1 cellular context compared by ENCODE assay signal in the genomic region with DNA sequence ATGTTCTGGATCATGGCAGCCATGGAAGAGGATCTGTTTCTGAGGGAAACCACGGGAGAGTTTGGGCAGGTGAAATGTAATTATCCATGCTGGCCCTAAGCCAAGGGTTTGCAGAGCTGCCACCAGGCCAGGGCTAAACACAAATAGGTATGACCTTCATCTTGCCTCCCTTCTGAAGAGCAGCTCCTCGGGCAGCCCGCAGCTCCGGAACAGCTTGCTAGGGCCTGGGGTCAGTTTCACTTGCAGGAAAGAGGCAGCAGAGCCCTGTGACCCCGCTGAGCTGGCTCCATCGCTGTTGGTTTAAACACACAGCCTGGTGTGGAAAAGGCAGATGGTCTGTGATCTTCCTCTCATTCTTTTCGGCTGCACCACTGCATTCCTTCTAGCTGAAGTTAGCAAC.
TF ChIP-seq lines count a peak whose summit lies in the region.

No MANE protein-coding gene starts in this region.

TF ChIP-seq in GM23338, 12 proteins besides CTCF, POLR2A, EP300 and RAD21 (continued from another document):
- TF ChIP-seq, protein P1, sequence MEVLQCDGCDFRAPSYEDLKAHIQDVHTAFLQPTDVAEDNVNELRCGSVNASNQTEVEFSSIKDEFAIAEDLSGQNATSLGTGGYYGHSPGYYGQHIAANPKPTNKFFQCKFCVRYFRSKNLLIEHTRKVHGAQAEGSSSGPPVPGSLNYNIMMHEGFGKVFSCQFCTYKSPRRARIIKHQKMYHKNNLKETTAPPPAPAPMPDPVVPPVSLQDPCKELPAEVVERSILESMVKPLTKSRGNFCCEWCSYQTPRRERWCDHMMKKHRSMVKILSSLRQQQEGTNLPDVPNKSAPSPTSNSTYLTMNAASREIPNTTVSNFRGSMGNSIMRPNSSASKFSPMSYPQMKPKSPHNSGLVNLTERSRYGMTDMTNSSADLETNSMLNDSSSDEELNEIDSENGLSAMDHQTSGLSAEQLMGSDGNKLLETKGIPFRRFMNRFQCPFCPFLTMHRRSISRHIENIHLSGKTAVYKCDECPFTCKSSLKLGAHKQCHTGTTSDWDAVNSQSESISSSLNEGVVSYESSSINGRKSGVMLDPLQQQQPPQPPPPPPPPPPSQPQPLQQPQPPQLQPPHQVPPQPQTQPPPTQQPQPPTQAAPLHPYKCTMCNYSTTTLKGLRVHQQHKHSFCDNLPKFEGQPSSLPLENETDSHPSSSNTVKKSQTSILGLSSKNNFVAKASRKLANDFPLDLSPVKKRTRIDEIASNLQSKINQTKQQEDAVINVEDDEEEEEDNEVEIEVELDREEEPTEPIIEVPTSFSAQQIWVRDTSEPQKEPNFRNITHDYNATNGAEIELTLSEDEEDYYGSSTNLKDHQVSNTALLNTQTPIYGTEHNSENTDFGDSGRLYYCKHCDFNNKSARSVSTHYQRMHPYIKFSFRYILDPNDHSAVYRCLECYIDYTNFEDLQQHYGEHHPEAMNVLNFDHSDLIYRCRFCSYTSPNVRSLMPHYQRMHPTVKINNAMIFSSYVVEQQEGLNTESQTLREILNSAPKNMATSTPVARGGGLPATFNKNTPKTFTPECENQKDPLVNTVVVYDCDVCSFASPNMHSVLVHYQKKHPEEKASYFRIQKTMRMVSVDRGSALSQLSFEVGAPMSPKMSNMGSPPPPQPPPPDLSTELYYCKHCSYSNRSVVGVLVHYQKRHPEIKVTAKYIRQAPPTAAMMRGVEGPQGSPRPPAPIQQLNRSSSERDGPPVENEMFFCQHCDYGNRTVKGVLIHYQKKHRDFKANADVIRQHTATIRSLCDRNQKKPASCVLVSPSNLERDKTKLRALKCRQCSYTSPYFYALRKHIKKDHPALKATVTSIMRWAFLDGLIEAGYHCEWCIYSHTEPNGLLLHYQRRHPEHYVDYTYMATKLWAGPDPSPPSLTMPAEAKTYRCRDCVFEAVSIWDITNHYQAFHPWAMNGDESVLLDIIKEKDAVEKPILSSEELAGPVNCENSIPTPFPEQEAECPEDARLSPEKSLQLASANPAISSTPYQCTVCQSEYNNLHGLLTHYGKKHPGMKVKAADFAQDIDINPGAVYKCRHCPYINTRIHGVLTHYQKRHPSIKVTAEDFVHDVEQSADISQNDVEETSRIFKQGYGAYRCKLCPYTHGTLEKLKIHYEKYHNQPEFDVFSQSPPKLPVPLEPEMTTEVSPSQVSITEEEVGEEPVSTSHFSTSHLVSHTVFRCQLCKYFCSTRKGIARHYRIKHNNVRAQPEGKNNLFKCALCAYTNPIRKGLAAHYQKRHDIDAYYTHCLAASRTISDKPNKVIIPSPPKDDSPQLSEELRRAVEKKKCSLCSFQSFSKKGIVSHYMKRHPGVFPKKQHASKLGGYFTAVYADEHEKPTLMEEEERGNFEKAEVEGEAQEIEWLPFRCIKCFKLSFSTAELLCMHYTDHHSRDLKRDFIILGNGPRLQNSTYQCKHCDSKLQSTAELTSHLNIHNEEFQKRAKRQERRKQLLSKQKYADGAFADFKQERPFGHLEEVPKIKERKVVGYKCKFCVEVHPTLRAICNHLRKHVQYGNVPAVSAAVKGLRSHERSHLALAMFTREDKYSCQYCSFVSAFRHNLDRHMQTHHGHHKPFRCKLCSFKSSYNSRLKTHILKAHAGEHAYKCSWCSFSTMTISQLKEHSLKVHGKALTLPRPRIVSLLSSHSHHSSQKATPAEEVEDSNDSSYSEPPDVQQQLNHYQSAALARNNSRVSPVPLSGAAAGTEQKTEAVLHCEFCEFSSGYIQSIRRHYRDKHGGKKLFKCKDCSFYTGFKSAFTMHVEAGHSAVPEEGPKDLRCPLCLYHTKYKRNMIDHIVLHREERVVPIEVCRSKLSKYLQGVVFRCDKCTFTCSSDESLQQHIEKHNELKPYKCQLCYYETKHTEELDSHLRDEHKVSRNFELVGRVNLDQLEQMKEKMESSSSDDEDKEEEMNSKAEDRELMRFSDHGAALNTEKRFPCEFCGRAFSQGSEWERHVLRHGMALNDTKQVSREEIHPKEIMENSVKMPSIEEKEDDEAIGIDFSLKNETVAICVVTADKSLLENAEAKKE (CRISPR knock-in tag; IDR thresholded peaks at IDR 0.05), result no peak
- no peak for TF ChIP-seq EZH2 (IDR thresholded peaks at IDR 0.05; ENCODE audit: low read depth, unreplicated experiment)
- no peak for TF ChIP-seq STAT1 (IDR thresholded peaks at IDR 0.05; ENCODE audit: unreplicated experiment)
- TF ChIP-seq NANOG (IDR thresholded peaks at IDR 0.05; ENCODE audit: borderline replicate concordance), result no peak
- no peak for TF ChIP-seq POLR2AphosphoS5 (IDR thresholded peaks at IDR 0.05; ENCODE audit: low read depth)
- TF ChIP-seq JUNB (IDR thresholded peaks at IDR 0.05; ENCODE audit: unreplicated experiment), result no peak
